Comparison of ENCODE assay signal across 13 cellular contexts in the genomic region with DNA sequence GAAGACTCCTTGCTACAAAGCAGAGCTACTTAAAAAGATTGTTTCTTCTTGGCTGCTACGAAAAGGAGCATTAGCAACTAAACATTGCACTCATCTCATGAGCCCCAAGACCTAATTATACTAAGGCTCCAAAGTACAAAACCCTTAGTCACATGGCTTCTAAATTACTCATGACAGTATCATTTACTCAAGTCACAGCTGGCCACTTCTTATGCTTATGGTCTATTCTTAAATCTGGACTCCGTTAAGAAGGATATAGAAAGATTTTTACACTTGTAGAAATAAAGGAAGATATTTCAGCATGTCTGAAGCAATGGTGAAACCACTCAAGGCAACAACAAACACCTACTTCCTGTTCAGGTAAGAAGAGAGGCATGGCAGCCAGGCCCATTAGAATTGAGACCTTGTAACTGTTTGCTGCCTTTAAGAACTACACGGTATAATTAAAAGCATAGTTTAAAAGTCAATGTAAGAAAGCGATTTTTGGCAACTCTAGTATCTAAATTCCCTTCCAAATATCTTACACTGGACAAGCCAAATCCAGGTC. TPM values are rescaled to one million over a fixed set of nuclear protein-coding genes. Genes with fewer than 3 reads are reported as not detected.
DNase-seq lines count a peak whose midpoint lies in the region; ATAC-seq and TF ChIP-seq lines count a peak whose summit lies in the region.
"Had no signal": no experiment of that assay in that cellular context is flagged by ENCODE, and none has a peak within 500 bp of the region (broad histone marks: within the 10 kb centered on the region; RNA-seq: fewer than 3 reads in every experiment).

No MANE protein-coding gene starts in this region.

- intact Hi-C loops in left ventricle myocardium inferior (cut with micrococcal nuclease), result loop anchor here (5.0 kb wide), 1 partner anchor 106 kb away; no protein-coding TSS in a partner anchor

- DNase-seq in naive thymus-derived CD8-positive, alpha-beta T cell, result no peak
- DNase-seq in NCI-H748 treated with DMSO at 0.1 percent for 48 hours (lab: John Stamatoyannopoulos, UW), result no peak
- no peak for DNase-seq in left ventricle myocardium inferior
- DNase-seq in NCI-H748 (lab: John Stamatoyannopoulos, UW; ENCODE audit: unreplicated experiment), result no peak
- DNase-seq: DMS153, IMR-90, SHP77 treated with DMSO at 0.1 percent for 48 hours had no signal

- peaks cover 21% of the 10 kb centered on the region for H3K4me1 ChIP-seq in left ventricle myocardium inferior

- ATAC-seq in GM18502 (IDR thresholded peaks at IDR 0.05; ENCODE audit: poor library complexity, unreplicated experiment) (peak; percentile 32), HG02588 (IDR thresholded peaks at IDR 0.05; ENCODE audit: unreplicated experiment) (peak; percentile 36), GM19324 (IDR thresholded peaks at IDR 0.05; ENCODE audit: low FRiP score, unreplicated experiment) (no peak)
- ATAC-seq in naive thymus-derived CD8-positive, alpha-beta T cell, result no peak

- peaks cover 89% of the 10 kb centered on the region for H3K4me1 Mint-ChIP-seq in T-helper 1 cell treated with Interleukin-12 subunit alpha and Interleukin-12 subunit beta and Interleukin-4 antibody, amounts not matched to agents 30 μg/mL and 1 μg/mL, for 36 hours (ENCODE audit: low read depth)
- H3K4me1 Mint-ChIP-seq in naive thymus-derived CD8-positive, alpha-beta T cell, result peaks cover 58 to 100% (median 93%) of the 10 kb centered on the region in 4 donors

- peak overlapping the region; percentile 86 for H3K27ac Mint-ChIP-seq in T-helper 1 cell treated with Interleukin-12 subunit alpha and Interleukin-12 subunit beta and Interleukin-4 antibody, amounts not matched to agents 30 μg/mL and 1 μg/mL, for 36 hours
- H3K27ac Mint-ChIP-seq in naive thymus-derived CD8-positive, alpha-beta T cell, result peak overlapping the region; percentile 93 to 98 (median 95)

- peaks cover 7% of the 10 kb centered on the region for H3K9me3 Mint-ChIP-seq in T-helper 1 cell treated with Interleukin-12 subunit alpha and Interleukin-12 subunit beta and Interleukin-4 antibody, amounts not matched to agents 30 μg/mL and 1 μg/mL, for 36 hours
- H3K9me3 Mint-ChIP-seq in naive thymus-derived CD8-positive, alpha-beta T cell, result peaks cover 0 to 17% (median 0%) of the 10 kb centered on the region in 9 donors

- POLR2A ChIA-PET in naive thymus-derived CD8-positive, alpha-beta T cell (lab: Charles Lee), result interaction anchor here (0.6 to 6.7 kb wide), 11 partner anchors 10 to 1032 kb away, joined by 3 to 129 read pairs (median 4); a partner anchor contains a TSS

- no peaks in the 10 kb centered on the region for H3K9me3 ChIP-seq in left ventricle myocardium inferior (replicated peaks)

- peaks cover 63% of the 10 kb centered on the region for H3K36me3 Mint-ChIP-seq in T-helper 1 cell treated with Interleukin-12 subunit alpha and Interleukin-12 subunit beta and Interleukin-4 antibody, amounts not matched to agents 30 μg/mL and 1 μg/mL, for 36 hours (ENCODE audit: low read depth)
- H3K36me3 Mint-ChIP-seq in naive thymus-derived CD8-positive, alpha-beta T cell, result peaks cover 12 to 39% (median 37%) of the 10 kb centered on the region in 3 donors

- H3K4me3 Mint-ChIP-seq in T-helper 1 cell treated with Interleukin-12 subunit alpha and Interleukin-12 subunit beta and Interleukin-4 antibody, amounts not matched to agents 30 μg/mL and 1 μg/mL, for 36 hours, result peak overlapping the region; percentile 39
- peak overlapping the region; percentile 46 to 85 (median 76) for H3K4me3 Mint-ChIP-seq in naive thymus-derived CD8-positive, alpha-beta T cell

- H3K27me3 ChIP-seq in left ventricle myocardium inferior (ENCODE audit: low read depth), result no peaks in the 10 kb centered on the region
- H3K27me3 ChIP-seq: cardiac muscle cell had no signal

- H3K27ac ChIP-seq in left ventricle myocardium inferior (replicated peaks), result no peak overlapping the region
- H3K27ac ChIP-seq: cardiac muscle cell had no signal

- no peak overlapping the region for H3K4me3 ChIP-seq in left ventricle myocardium inferior
- H3K4me3 ChIP-seq: cardiac muscle cell, lung had no signal

- no peaks in the 10 kb centered on the region for H3K36me3 ChIP-seq in left ventricle myocardium inferior
- H3K36me3 ChIP-seq: cardiac muscle cell had no signal

- no peak for TF ChIP-seq CTCF in left ventricle myocardium inferior (IDR thresholded peaks at IDR 0.05; ENCODE audit: borderline replicate concordance)

- no peaks in the 10 kb centered on the region for H3K27me3 Mint-ChIP-seq in T-helper 1 cell treated with Interleukin-12 subunit alpha and Interleukin-12 subunit beta and Interleukin-4 antibody, amounts not matched to agents 30 μg/mL and 1 μg/mL, for 36 hours (ENCODE audit: low read depth)
- no peaks in the 10 kb centered on the region for H3K27me3 Mint-ChIP-seq in naive thymus-derived CD8-positive, alpha-beta T cell

RNA-seq across cellular contexts. Expression of a gene that starts 12.7 kb away (rescaled TPM):
- total RNA-seq in naive thymus-derived CD8-positive, alpha-beta T cell, result 100 to 1,000 TPM; 269 to 279 TPM
- 10 to 100 TPM; 85.8 to 96.1 (median 94.2) TPM for polyA plus RNA-seq in naive thymus-derived CD8-positive, alpha-beta T cell
- total RNA-seq in left ventricle myocardium inferior, result 7.1 TPM

Comparison
In these comparisons a context has a peak if more than half of its experiments do, and no peak if none do; other contexts are left out.
1. ATAC-seq: peak in GM18502 (single experiment) and HG02588 (single experiment); none in naive thymus-derived CD8-positive, alpha-beta T cell (0 of 2) and GM19324 (single experiment).
2. RNA of a gene that starts 12.7 kb away (total RNA-seq): 269 to 279 TPM in naive thymus-derived CD8-positive, alpha-beta T cell; 7.1 TPM in left ventricle myocardium inferior (single experiment); every median in the first group is over 10 times any median in the second.